1 cellular context compared by ENCODE assay signal in genomic region chr2:159196393-159196925, GRCh38.
A peak's percentile ranks its signal among the peaks of the same experiment; 100 is the strongest.
TF ChIP-seq lines count a peak whose summit lies in the region.

No MANE protein-coding gene starts in this region.

TF ChIP-seq in HepG2, 621 proteins besides CTCF, POLR2A, EP300 and RAD21 (continued from another document):
- TF ChIP-seq ARID5B (CRISPR knock-in tag; IDR thresholded peaks at IDR 0.05), result no peak
- TF ChIP-seq ZNF713 (CRISPR knock-in tag; IDR thresholded peaks at IDR 0.05), result no peak
- TF ChIP-seq ZBTB40 (IDR thresholded peaks at IDR 0.05), result no peak
- TF ChIP-seq ZBTB40 (CRISPR knock-in tag; IDR thresholded peaks at IDR 0.05), result peak; percentile 39; the same call in 1 of the 2 replicates
TF ChIP-seq in HepG2: peak in this region for 1.
